Comparison of ENCODE assay signal across 13 cellular contexts in the genomic region with DNA sequence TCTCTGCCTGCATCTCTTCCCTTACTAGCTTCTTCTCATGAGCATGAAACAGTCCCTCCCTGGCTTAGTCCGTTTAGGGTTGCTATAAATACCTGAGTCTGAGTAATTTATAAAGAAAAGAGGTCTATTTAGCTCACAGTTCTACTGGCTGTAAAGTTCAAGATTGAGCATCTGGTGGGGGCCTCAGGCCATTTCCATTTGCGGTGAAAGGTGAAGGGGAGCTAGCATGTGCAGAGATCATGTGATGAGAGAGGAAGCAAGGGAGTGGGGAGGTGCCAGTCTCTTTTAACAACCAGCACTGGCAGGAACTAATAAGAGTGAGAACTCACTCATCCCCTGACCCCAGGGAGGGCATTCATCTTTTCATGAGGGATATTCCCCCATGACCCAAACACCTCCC. TPM values are rescaled to one million over a fixed set of nuclear protein-coding genes. Genes with fewer than 3 reads are reported as not detected.
DNase-seq lines count a peak whose midpoint lies in the region; ATAC-seq, FAIRE-seq and TF ChIP-seq lines count a peak whose summit lies in the region.
"Had no signal": no experiment of that assay in that cellular context is flagged by ENCODE, and none has a peak within 500 bp of the region (broad histone marks: within the 10 kb centered on the region; RNA-seq: fewer than 3 reads in every experiment).

No MANE protein-coding gene starts in this region.

- H3K4me3 ChIP-seq in kidney (ENCODE audit: low read length in 2 of 2) = no peak overlapping the region
- H3K4me3 ChIP-seq: HAP-1 had no signal

- no peaks in the 10 kb centered on the region for H3K4me1 ChIP-seq in kidney (ENCODE audit: control insufficient read depth in 1 of 2, insufficient read depth in 1 of 2, low read depth in 1 of 2, low read length in 2 of 2)
- H3K4me1 ChIP-seq: Caco-2, HAP-1 had no signal

- intact Hi-C loops in kidney (cut with DNase I) = no loop called here

- no peaks in the 10 kb centered on the region for H3K9me3 ChIP-seq in kidney (ENCODE audit: control insufficient read depth in 1 of 2, low read length in 2 of 2)
- H3K9me3 ChIP-seq: Caco-2, HAP-1 had no signal

- no peak overlapping the region for H3K9ac ChIP-seq in kidney (ENCODE audit: low read length in 2 of 2)

- no peak for FAIRE-seq in kidney (lab: Jason Lieb, UNC)

- TF ChIP-seq CTCF in kidney (IDR thresholded peaks at IDR 0.05; ENCODE audit: borderline replicate concordance, extremely low read depth, insufficient read depth) = no peak

- DNase-seq in RPMI7951 (ENCODE audit: low read depth) = peak; percentile 54
- DNase-seq in kidney = no peak
- no peak for DNase-seq in AML-193 (lab: John Stamatoyannopoulos, UW)
- DNase-seq in HT-29 (ENCODE audit: low spot score) = no peak
- no peak for DNase-seq in anterior cingulate cortex (lab: John Stamatoyannopoulos, UW)
- DNase-seq: activated CD4-positive, alpha-beta T cell treated with anti-CD3 and anti-CD28 coated beads for 1 hour; Caco-2; natural killer cell; NCI-H187 treated with DMSO at 0.1 percent for 48 hours had no signal

- H3K27ac ChIP-seq in kidney (ENCODE audit: low read depth in 2 of 2, low read length in 2 of 2) = no peak overlapping the region

- peaks cover 3 to 5% of the 10 kb centered on the region in 2 donors for H3K36me3 ChIP-seq in kidney (ENCODE audit: control insufficient read depth in 1 of 2, insufficient read depth in 2 of 2, low read length in 2 of 2)
- H3K36me3 ChIP-seq: HAP-1 had no signal

- ATAC-seq in GM18517 (IDR thresholded peaks at IDR 0.05; ENCODE audit: unreplicated experiment) = peak; percentile 81
- peak; percentile 59 for ATAC-seq in GM21367 (IDR thresholded peaks at IDR 0.05; ENCODE audit: unreplicated experiment)
- peak; percentile 70 for ATAC-seq in HG03025 (IDR thresholded peaks at IDR 0.05; ENCODE audit: low FRiP score, unreplicated experiment)

RNA-seq across cellular contexts. Expression of a gene that starts 26.8 kb away (rescaled TPM):
- total RNA-seq in RPMI7951 (2014; rRNA removed; shearing (Covaris generic)) = 7.9 and 11.0 TPM in 2 replicates
- 49.9 TPM for total RNA-seq in kidney
- polyA plus RNA-seq in kidney (ENCODE audit: insufficient read depth, low read depth, low replicate concordance) = 8.3 TPM
- total RNA-seq in HT-29 (2014; rRNA removed; shearing (Covaris generic)) = 1.7 and 8.7 TPM in 2 replicates
